ENCODE assay signal across 8 cellular contexts in the genomic region with DNA sequence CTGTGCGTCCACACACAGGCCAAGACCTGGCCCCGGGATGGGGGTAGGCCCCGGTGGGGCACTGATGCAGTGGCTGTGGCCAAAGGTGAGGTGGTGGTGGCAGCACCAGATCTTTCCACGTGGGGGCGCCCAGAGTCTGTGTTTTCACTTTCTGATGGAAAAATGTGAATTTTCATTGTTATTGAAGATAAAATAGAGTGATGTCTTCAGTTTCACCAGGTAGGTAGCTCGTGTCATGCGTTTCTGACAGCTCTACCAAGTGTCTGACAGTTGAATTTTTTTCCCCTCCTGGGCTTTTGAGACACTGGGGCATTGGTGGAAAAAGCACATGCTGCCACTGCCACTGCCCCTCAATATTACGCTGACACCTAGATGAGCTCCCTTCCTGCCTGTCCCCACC. TPM values are rescaled to one million over a fixed set of nuclear protein-coding genes. Genes with fewer than 3 reads are reported as not detected.
DNase-seq lines count a peak whose midpoint lies in the region; ATAC-seq, FAIRE-seq and TF ChIP-seq lines count a peak whose summit lies in the region.

No MANE protein-coding gene starts in this region.

- peak; percentile 82 for TF ChIP-seq CTCF in BJ (IDR thresholded peaks at IDR 0.05; ENCODE audit: insufficient read depth, low read depth, low read length)
- TF ChIP-seq CTCF in heart right ventricle (IDR thresholded peaks at IDR 0.05) = peak; percentile 82 to 93 (median 90)

- ATAC-seq in GM21447 (IDR thresholded peaks at IDR 0.05; ENCODE audit: unreplicated experiment) (peak; percentile 63), SK-N-SH treated with all-trans-retinoic acid at 6 μM for 48 hours (peak; percentile 85), heart right ventricle (peak in 7 of 8 donors; percentile 50 to 67 (median 58)), HG03045 (IDR thresholded peaks at IDR 0.05; ENCODE audit: unreplicated experiment) (no peak), HG02970 (IDR thresholded peaks at IDR 0.05; ENCODE audit: low FRiP score, unreplicated experiment) (no peak)

- POLR2A ChIA-PET in BJ (lab: Charles Lee) = interaction anchor here (0.5 kb wide), 1 partner anchor 114 kb away, joined by 3 read pairs; no protein-coding TSS in a partner anchor

- H3K4me3 ChIP-seq in BJ (ENCODE audit: low read depth, low read length) = no peak overlapping the region
- no peak overlapping the region for H3K4me3 ChIP-seq in heart right ventricle
- H3K4me3 ChIP-seq in small intestine (ENCODE audit: low read depth in 1 of 2, low read length in 2 of 2) = no peak overlapping the region

- CTCF ChIA-PET in BJ (lab: Yijun Ruan, JAX) = interaction anchor here (0.5 to 4.1 kb wide), 38 partner anchors 9 to 476 kb away, joined by 3 to 110 read pairs (median 5); no protein-coding TSS in a partner anchor
- CTCF ChIA-PET in activated naive CD4-positive, alpha-beta T cell treated with anti-CD3 and anti-CD28 coated beads, Interleukin-2, amount 10 ng/mL, durations not matched to agents 7 days and 5 days (lab: Charles Lee) = interaction anchor here (0.7 to 6.0 kb wide), 28 partner anchors 9 to 197 kb away, joined by 3 to 141 read pairs (median 4); no protein-coding TSS in a partner anchor

- WGBS in heart right ventricle, 2 donors = 14 to 16% methylated on average over 8 of the region's 8 CpGs
- 14 to 15% (median 15%) methylated on average over 8 of the region's 8 CpGs for WGBS in small intestine, 3 donors

- H3K27me3 Mint-ChIP-seq in activated naive CD4-positive, alpha-beta T cell treated with anti-CD3 and anti-CD28 coated beads, Interleukin-2, amount 10 ng/mL, durations not matched to agents 7 days and 5 days = no peaks in the 10 kb centered on the region

- no peak overlapping the region for H3K4me3 Mint-ChIP-seq in activated naive CD4-positive, alpha-beta T cell treated with anti-CD3 and anti-CD28 coated beads, Interleukin-2, amount 10 ng/mL, durations not matched to agents 7 days and 5 days

- H3K27ac ChIP-seq in heart right ventricle (no peak overlapping the region), small intestine (ENCODE audit: low read depth in 1 of 2, low read length in 1 of 2) (no peak overlapping the region)

- no peaks in the 10 kb centered on the region for H3K9me3 Mint-ChIP-seq in activated naive CD4-positive, alpha-beta T cell treated with anti-CD3 and anti-CD28 coated beads, Interleukin-2, amount 10 ng/mL, durations not matched to agents 7 days and 5 days

- H3K36me3 ChIP-seq in BJ (ENCODE audit: control insufficient read depth, insufficient read depth, low read length) (peaks cover 2% of the 10 kb centered on the region), heart right ventricle (no peaks in the 10 kb centered on the region), small intestine (ENCODE audit: control insufficient read depth in 2 of 2, insufficient read depth in 2 of 2, low read length in 2 of 2) (no peaks in the 10 kb centered on the region)

- intact Hi-C loops in heart right ventricle (cut with DNase I) = loop anchor here in 9 of 10 donors (1.0 to 10.0 kb wide), 3 partner anchors 115 to 477 kb away; no protein-coding TSS in a partner anchor

- H3K27me3 ChIP-seq in BJ (ENCODE audit: control insufficient read depth, insufficient read depth, low read length) (no peaks in the 10 kb centered on the region), heart right ventricle (peaks cover 0 to 8% (median 0%) of the 10 kb centered on the region in 7 donors), small intestine (ENCODE audit: control insufficient read depth in 2 of 2, insufficient read depth in 2 of 2, low read length in 2 of 2) (no peaks in the 10 kb centered on the region)

- FAIRE-seq in small intestine (lab: Jason Lieb, UNC) = no peak

- no peak for DNase-seq in BJ (ENCODE audit: low read depth)
- DNase-seq in activated naive CD4-positive, alpha-beta T cell treated with anti-CD3 and anti-CD28 coated beads, Interleukin-2, amount 10 ng/mL, durations not matched to agents 7 days and 5 days = peak; percentile 81
- DNase-seq in heart right ventricle = peak; percentile 40 to 58
- peak; percentile 31 for DNase-seq in small intestine

- H3K9me3 ChIP-seq in heart right ventricle (no peaks in the 10 kb centered on the region), small intestine (ENCODE audit: control insufficient read depth, low read depth) (no peaks in the 10 kb centered on the region)

- H3K27ac Mint-ChIP-seq in activated naive CD4-positive, alpha-beta T cell treated with anti-CD3 and anti-CD28 coated beads, Interleukin-2, amount 10 ng/mL, durations not matched to agents 7 days and 5 days = peak overlapping the region; percentile 42

- H3K36me3 Mint-ChIP-seq in activated naive CD4-positive, alpha-beta T cell treated with anti-CD3 and anti-CD28 coated beads, Interleukin-2, amount 10 ng/mL, durations not matched to agents 7 days and 5 days = peaks cover 27% of the 10 kb centered on the region

- H3K4me1 ChIP-seq in heart right ventricle (no peaks in the 10 kb centered on the region), small intestine (ENCODE audit: control insufficient read depth in 2 of 2, insufficient read depth in 1 of 2, low read depth in 1 of 2, low read length in 1 of 2) (no peaks in the 10 kb centered on the region)

- H3K4me1 Mint-ChIP-seq in activated naive CD4-positive, alpha-beta T cell treated with anti-CD3 and anti-CD28 coated beads, Interleukin-2, amount 10 ng/mL, durations not matched to agents 7 days and 5 days = no peaks in the 10 kb centered on the region

TF ChIP-seq in SK-N-SH treated with all-trans-retinoic acid at 6 μM for 48 hours, 23 proteins besides CTCF, POLR2A, EP300 and RAD21:
- TF ChIP-seq RARB (CRISPR knock-in tag; IDR thresholded peaks at IDR 0.05) (no peak), TCF4 (CRISPR knock-in tag; IDR thresholded peaks at IDR 0.05; ENCODE audit: borderline replicate concordance) (no peak), POU6F1 (CRISPR knock-in tag; IDR thresholded peaks at IDR 0.05; ENCODE audit: borderline replicate concordance, low read depth) (no peak), CREB5 (CRISPR knock-in tag; IDR thresholded peaks at IDR 0.05; ENCODE audit: low read depth) (no peak)

RNA-seq across cellular contexts. Expression of gene MAGOH, which starts 40.0 kb away (rescaled TPM):
- 3.9 and 24.9 TPM in 2 replicates for polyA plus RNA-seq in BJ (2011; rRNA removed)
- 23.6 and 23.7 TPM in 2 replicates for polyA minus RNA-seq in BJ (2011; rRNA and poly(A)+ RNA removed)
- total RNA-seq in heart right ventricle = 10 to 100 TPM; 17.3 to 31.5 (median 22.6) TPM
- polyA plus RNA-seq in heart right ventricle = 10 to 100 TPM; 61.1 to 67.3 TPM
- 100 to 1,000 TPM in 1 of 3 donors, 10 to 100 TPM in 2; 72.7 to 116 (median 97.7) TPM for polyA plus RNA-seq in small intestine

RNA-seq across cellular contexts. Expression of gene LRP8, which starts 49.6 kb away (rescaled TPM):
- polyA plus RNA-seq in BJ (2011; rRNA removed) (10.5 and 18.2 TPM in 2 replicates), heart right ventricle (1 to 10 TPM in 1 of 2 donors, under 1 TPM in 1; 0.37 to 1.1 TPM), small intestine (1 to 10 TPM in 1 of 3 donors, under 1 TPM in 1, not detected in 1; 0.27 to 4.5 TPM)
- polyA minus RNA-seq in BJ (2011; rRNA and poly(A)+ RNA removed) = 16.7 and 21.6 TPM in 2 replicates
- 1 to 10 TPM; 1.7 to 4.7 (median 2.3) TPM for total RNA-seq in heart right ventricle

RNA-seq across cellular contexts. Expression of gene CZIB, which starts 57.9 kb away (rescaled TPM):
- polyA plus RNA-seq in BJ (2011; rRNA removed) = 75.8 and 92.5 TPM in 2 replicates
- polyA minus RNA-seq in BJ (2011; rRNA and poly(A)+ RNA removed) = 17.2 and 23.4 TPM in 2 replicates
- 10 to 100 TPM; 41.8 to 54.6 (median 48.4) TPM for total RNA-seq in heart right ventricle
- 10 to 100 TPM; 62.9 to 97.3 TPM for polyA plus RNA-seq in heart right ventricle
- 10 to 100 TPM; 40.0 to 53.9 (median 45.4) TPM for polyA plus RNA-seq in small intestine

Comparison
In these comparisons a context has a peak if more than half of its experiments do, and no peak if none do; other contexts are left out.
1. ATAC-seq: peak in GM21447 (single experiment), SK-N-SH treated with all-trans-retinoic acid at 6 μM for 48 hours (single experiment) and heart right ventricle (7 of 8); none in HG03045 (single experiment) and HG02970 (single experiment).